8 cellular contexts compared by ENCODE assay signal in the genomic region with DNA sequence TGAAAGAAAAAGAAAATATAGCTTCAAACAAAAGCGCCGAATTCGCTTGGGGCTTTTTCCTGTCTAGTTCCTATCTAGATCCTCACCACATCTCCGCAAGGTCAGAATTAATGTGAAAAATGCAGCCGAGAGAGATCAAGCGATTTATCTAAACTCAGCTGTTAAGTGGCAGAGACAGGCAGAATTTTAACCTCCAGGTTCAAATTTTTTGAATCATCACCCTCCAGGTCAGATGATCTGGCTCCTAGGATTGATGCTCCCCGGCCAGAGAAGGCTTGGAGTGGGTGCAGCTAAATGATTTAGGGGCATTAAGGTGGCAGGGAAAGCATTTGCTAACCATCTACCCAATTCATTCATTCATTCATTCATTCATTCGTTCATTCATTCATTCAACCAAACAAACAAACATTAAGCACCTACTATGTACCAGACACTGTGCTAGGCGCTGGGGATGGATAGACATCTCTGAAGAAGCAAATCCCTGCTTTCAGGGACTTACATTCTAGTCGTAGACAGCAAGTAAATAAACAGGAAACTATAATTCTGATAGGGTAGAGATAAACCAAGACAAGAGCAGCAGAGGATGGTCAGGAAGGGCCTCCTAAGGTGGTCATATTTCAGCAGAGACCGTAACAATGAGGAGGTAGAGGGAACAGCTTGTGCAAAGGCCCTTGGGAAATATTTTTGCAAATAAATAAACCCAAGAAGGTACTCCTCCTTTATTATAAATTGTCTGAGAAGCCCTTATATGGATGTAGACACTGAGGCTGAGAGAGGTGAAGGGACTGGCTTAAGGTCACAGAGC. TPM values are rescaled to one million over a fixed set of nuclear protein-coding genes. Genes with fewer than 3 reads are reported as not detected.
DNase-seq lines count a peak whose midpoint lies in the region; ATAC-seq and TF ChIP-seq lines count a peak whose summit lies in the region.

No MANE protein-coding gene starts in this region.

- WGBS in HUES64: 38% methylated on average over 11 of the region's 11 CpGs
- 27% methylated on average over 11 of the region's 11 CpGs for WGBS in mammary epithelial cell (ENCODE audit: low coverage, missing lambda C conversion rate)

- H3K79me2 ChIP-seq in ACC112 (ENCODE audit: control insufficient read depth, insufficient read depth, low read length, unreplicated experiment): peaks cover 57% of the 10 kb centered on the region
- peaks cover 59% of the 10 kb centered on the region for H3K79me2 ChIP-seq in mammary epithelial cell (ENCODE audit: insufficient read depth, low read length)

- dilution Hi-C loops in mammary epithelial cell (cut with HindIII; ENCODE audit: low sequenced_read_pairs): no loop called here

- H3K36me3 ChIP-seq in ACC112 (ENCODE audit: insufficient read depth, low read length) (no peaks in the 10 kb centered on the region), HUES64 (ENCODE audit: insufficient read depth, low read length) (peaks cover 2% of the 10 kb centered on the region; the same call in 1 of the 2 replicates), mammary epithelial cell (ENCODE audit: insufficient read depth, low read length) (peaks cover 2% of the 10 kb centered on the region), mucosa of descending colon (ENCODE audit: low read depth) (no peaks in the 10 kb centered on the region)

- TSS peak; percentile 64 for BruUV-seq in mammary epithelial cell (replicated peaks; lab: Mats Ljungman, UMichigan)

- H3K4me1 ChIP-seq in ACC112 (ENCODE audit: control insufficient read depth, insufficient read depth, low read length, unreplicated experiment): peaks cover 25% of the 10 kb centered on the region
- peaks cover 14% of the 10 kb centered on the region; the same call in 1 of the 2 replicates for H3K4me1 ChIP-seq in HUES64 (ENCODE audit: insufficient read depth, low read length)
- peaks cover 46% of the 10 kb centered on the region for H3K4me1 ChIP-seq in mammary epithelial cell (ENCODE audit: insufficient read depth, low read length)
- peaks cover 45% of the 10 kb centered on the region for H3K4me1 ChIP-seq in mucosa of descending colon (ENCODE audit: low read depth)

- H3K9ac ChIP-seq in HUES64 (ENCODE audit: low read depth, low read length) (peak overlapping the region; percentile 89), mammary epithelial cell (ENCODE audit: insufficient read depth, low read length) (peak overlapping the region; percentile 91)

- H3K4me2 ChIP-seq in mammary epithelial cell (ENCODE audit: insufficient read depth, low read depth, low read length): peak overlapping the region; percentile 82

- H3K4me3 ChIP-seq in ACC112 (ENCODE audit: low read depth, low read length): peak overlapping the region; percentile 78
- peak overlapping the region; percentile 93 for H3K4me3 ChIP-seq in HUES64 (ENCODE audit: low read length)
- peak overlapping the region; percentile 80 to 94 (median 85) for H3K4me3 ChIP-seq in mammary epithelial cell (replicated peaks in 1 of 3; ENCODE audit: insufficient read depth in 1 of 3, low read depth in 2 of 3, low read length in 3 of 3)
- H3K4me3 ChIP-seq in mucosa of descending colon: peak overlapping the region; percentile 99

- H3K9me3 ChIP-seq in HUES64 (ENCODE audit: insufficient read depth, low read depth, low read length): no peaks in the 10 kb centered on the region
- no peaks in the 10 kb centered on the region for H3K9me3 ChIP-seq in mammary epithelial cell (replicated peaks; ENCODE audit: insufficient read depth, low read length)
- no peaks in the 10 kb centered on the region for H3K9me3 ChIP-seq in mucosa of descending colon

- H3K27ac ChIP-seq in ACC112 (ENCODE audit: low read depth, low read length) (peak overlapping the region; percentile 72), HUES64 (ENCODE audit: low read depth, low read length) (peak overlapping the region; percentile 76), mammary epithelial cell (ENCODE audit: insufficient read depth, low read depth, low read length) (peak overlapping the region; percentile 88)

- in situ Hi-C loops in mammary epithelial cell (cut with MboI; ENCODE audit: low sequenced_read_pairs in 2 of 2): loop anchor here in 1 of 2 donors (10.0 kb wide), 1 partner anchor 61 kb away; no protein-coding TSS in a partner anchor

- DNase-seq in mammary epithelial cell (no peak), mucosa of descending colon (no peak), NCI-H1417 treated with DMSO at 0.1 percent for 48 hours (lab: John Stamatoyannopoulos, UW) (no peak), AG08395 (ENCODE audit: low spot score) (no peak), COLO668 (lab: John Stamatoyannopoulos, UW; ENCODE audit: unreplicated experiment) (no peak)

- TF ChIP-seq CTCF in mammary epithelial cell (conservative IDR thresholded peaks at IDR 0.05 in 1 of 2, IDR thresholded peaks at IDR 0.05 in 1 of 2; ENCODE audit: extremely low read depth in 1 of 2, insufficient read depth in 1 of 2, low read depth in 1 of 2, low read length in 2 of 2) (no peak), mucosa of descending colon (IDR thresholded peaks at IDR 0.05) (no peak)

- no peak for ATAC-seq in mucosa of descending colon
- ATAC-seq in HG02588 (IDR thresholded peaks at IDR 0.05; ENCODE audit: unreplicated experiment): no peak

- H3K27me3 ChIP-seq in ACC112 (ENCODE audit: insufficient read depth, low read length) (no peaks in the 10 kb centered on the region), HUES64 (ENCODE audit: insufficient read depth, low read length) (no peaks in the 10 kb centered on the region), mammary epithelial cell (ENCODE audit: insufficient read depth, low read length) (no peaks in the 10 kb centered on the region)

- H4K20me1 ChIP-seq in mammary epithelial cell (ENCODE audit: insufficient read depth, low read length): no peaks in the 10 kb centered on the region

- CTCF ChIA-PET in mammary epithelial cell (lab: Charles Lee; ENCODE audit: low non-redundant PET): interaction anchor here (0.5 to 0.6 kb wide), 2 partner anchors 65 to 755 kb away, joined by 3 to 7 read pairs; no protein-coding TSS in a partner anchor

- peak overlapping the region; percentile 40 for H2AFZ ChIP-seq in ACC112 (ENCODE audit: low read length, unreplicated experiment)
- H2AFZ ChIP-seq in mammary epithelial cell (ENCODE audit: low read depth, low read length): peak overlapping the region; percentile 87

- intact Hi-C loops in mammary epithelial cell (cut with micrococcal nuclease) (no loop called here), mucosa of descending colon (cut with DNase I, micrococcal nuclease) (no loop called here)

RNA-seq across cellular contexts. Expression of a gene that starts 0.7 kb away (rescaled TPM):
- 138 TPM for polyA plus RNA-seq in HUES64 (2013, experiment 1 of 2)
- 169 TPM for polyA plus RNA-seq in HUES64 (2013, experiment 2 of 2)
- 100 to 1,000 TPM in 1 of 2 donors, 10 to 100 TPM in 1; 54.8 to 119 TPM for total RNA-seq in mammary epithelial cell
- polyA plus RNA-seq in mammary epithelial cell: 109 TPM
- 157 TPM for polyA minus RNA-seq in mammary epithelial cell
- total RNA-seq in mucosa of descending colon: 10 to 100 TPM; 90.1 to 94.4 (median 94.1) TPM

RNA-seq across cellular contexts. Expression of a gene that starts 39.9 kb away (rescaled TPM):
- polyA plus RNA-seq in HUES64 (2013, experiment 1 of 2): 27.6 TPM
- polyA plus RNA-seq in HUES64 (2013, experiment 2 of 2): 33.6 TPM
- total RNA-seq in mammary epithelial cell (10 to 100 TPM; 28.8 to 29.5 TPM), mucosa of descending colon (10 to 100 TPM; 21.2 to 34.3 (median 23.3) TPM)
- 66.2 TPM for polyA plus RNA-seq in mammary epithelial cell
- 90.1 TPM for polyA minus RNA-seq in mammary epithelial cell
